ENCODE assay signal across 10 cellular contexts in genomic region chrX:47321386-47321785, GRCh38. TPM values are rescaled to one million over a fixed set of nuclear protein-coding genes. Genes with fewer than 3 reads are reported as not detected.
DNase-seq lines count a peak whose midpoint lies in the region; ATAC-seq and TF ChIP-seq lines count a peak whose summit lies in the region.
"Had no signal": no experiment of that assay in that cellular context is flagged by ENCODE, and none has a peak within 500 bp of the region (broad histone marks: within the 10 kb centered on the region; RNA-seq: fewer than 3 reads in every experiment).

No MANE protein-coding gene starts in this region.

- TF ChIP-seq CTCF in dorsolateral prefrontal cortex (IDR thresholded peaks at IDR 0.05 in 54 of 56, conservative IDR thresholded peaks at IDR 0.05 in 2 of 56; ENCODE audit: low read depth in 1 of 56, partially characterized antibody in 56 of 56) (no peak), esophagus muscularis mucosa (IDR thresholded peaks at IDR 0.05) (no peak)

- H3K9ac ChIP-seq in skeletal muscle tissue (ENCODE audit: low read depth in 1 of 3, low read length in 3 of 3) = no peak overlapping the region

- no peak for TF ChIP-seq POLR2A in esophagus muscularis mucosa (IDR thresholded peaks at IDR 0.05; ENCODE audit: low read depth)

- peak; percentile 89 for DNase-seq in NCI-H146 treated with DMSO at 0.1 percent for 48 hours (lab: John Stamatoyannopoulos, UW; ENCODE audit: unreplicated experiment)
- peak; percentile 50 to 81 (median 71) for DNase-seq in dorsolateral prefrontal cortex
- peak; percentile 6 for DNase-seq in kidney tubule cell (ENCODE audit: low spot score)
- no peak for DNase-seq in CD1c-positive myeloid dendritic cell (ENCODE audit: extremely low spot score)
- DNase-seq in esophagus muscularis mucosa (ENCODE audit: extremely low spot score) = no peak
- DNase-seq: MV-4-11, T1000 had no signal

- H3K9me3 ChIP-seq in skeletal muscle tissue (ENCODE audit: control insufficient read depth in 3 of 3, low read length in 3 of 3) = no peaks in the 10 kb centered on the region
- H3K9me3 ChIP-seq in esophagus muscularis mucosa = no peaks in the 10 kb centered on the region

- WGBS in esophagus muscularis mucosa = 50% methylated on average over 19 of the region's 19 CpGs

- peak overlapping the region in 2 of 59 donors; percentile 15 to 31 for H3K27ac ChIP-seq in dorsolateral prefrontal cortex
- no peak overlapping the region for H3K27ac ChIP-seq in skeletal muscle tissue (ENCODE audit: low read depth, low read length)
- no peak overlapping the region for H3K27ac ChIP-seq in esophagus muscularis mucosa (replicated peaks in 1 of 4)

- H3K4me3 ChIP-seq in dorsolateral prefrontal cortex (peak overlapping the region in 4 of 59 donors; percentile 2 to 20 (median 18)), skeletal muscle tissue (ENCODE audit: low read length in 3 of 3) (peak overlapping the region in 2 of 3 donors; percentile 19 to 29), esophagus muscularis mucosa (peak overlapping the region in 1 of 4 donors; percentile 28)

- no peak for ATAC-seq in GM18498 (IDR thresholded peaks at IDR 0.05; ENCODE audit: unreplicated experiment)
- no peak for ATAC-seq in GM21619 (IDR thresholded peaks at IDR 0.05; ENCODE audit: unreplicated experiment)

- intact Hi-C loops in dorsolateral prefrontal cortex (cut with DNase I) = no loop called here
- intact Hi-C loops in esophagus muscularis mucosa (cut with DNase I) = no loop called here

- no peaks in the 10 kb centered on the region for H3K4me1 ChIP-seq in skeletal muscle tissue (ENCODE audit: control insufficient read depth in 3 of 3, insufficient read depth in 3 of 3, low read length in 3 of 3)
- no peaks in the 10 kb centered on the region for H3K4me1 ChIP-seq in esophagus muscularis mucosa

- no peaks in the 10 kb centered on the region for H3K36me3 ChIP-seq in skeletal muscle tissue (ENCODE audit: control insufficient read depth in 3 of 3, insufficient read depth in 3 of 3, low read length in 3 of 3)
- H3K36me3 ChIP-seq in esophagus muscularis mucosa = no peaks in the 10 kb centered on the region

- H3K27me3 ChIP-seq in dorsolateral prefrontal cortex (peaks cover 0 to 66% (median 7%) of the 10 kb centered on the region in 45 donors), skeletal muscle tissue (ENCODE audit: control insufficient read depth in 3 of 3, insufficient read depth in 3 of 3, low read length in 3 of 3) (no peaks in the 10 kb centered on the region), esophagus muscularis mucosa (no peaks in the 10 kb centered on the region)

- no peak for TF ChIP-seq EP300 in esophagus muscularis mucosa (IDR thresholded peaks at IDR 0.05)

RNA-seq across cellular contexts. Expression of gene ZNF157, which starts 49.0 kb away (rescaled TPM):
- total RNA-seq in dorsolateral prefrontal cortex (1 to 10 TPM; 1.3 to 4.3 (median 2.6) TPM), skeletal muscle tissue (0.52 TPM), esophagus muscularis mucosa (under 1 TPM in 3 of 4 donors, not detected in 1; 0.17 to 0.42 (median 0.19) TPM)

Comparison
In these comparisons a context has a peak if more than half of its experiments do, and no peak if none do; other contexts are left out.
1. DNase-seq: peak in NCI-H146 treated with DMSO at 0.1 percent for 48 hours (single experiment), dorsolateral prefrontal cortex (10 of 10) and kidney tubule cell (single experiment); none in CD1c-positive myeloid dendritic cell (single experiment) and esophagus muscularis mucosa (single experiment).